ENCODE assay signal across 8 cellular contexts in genomic region chr11:45145421-45146071, GRCh38. TPM values are rescaled to one million over a fixed set of nuclear protein-coding genes. Genes with fewer than 3 reads are reported as not detected.
DNase-seq lines count a peak whose midpoint lies in the region; ATAC-seq and TF ChIP-seq lines count a peak whose summit lies in the region.

No MANE protein-coding gene starts in this region.

- no peak for ATAC-seq in CD8-positive, alpha-beta T cell
- ATAC-seq in GM18517 (IDR thresholded peaks at IDR 0.05; ENCODE audit: unreplicated experiment) (no peak), GM19397 (IDR thresholded peaks at IDR 0.05; ENCODE audit: unreplicated experiment) (no peak)

- intact Hi-C loops in CD8-positive, alpha-beta T cell (cut with DNase I, micrococcal nuclease) = loop anchor here (2.0 to 10.0 kb wide), 9 partner anchors 195 to 1833 kb away; partner anchors contain the start of genes API5 (in 2 of the 2), ACCS (in 1 of the 2), CD82 (in 1 of the 2) and PEX16 (in 1 of the 2)
- intact Hi-C loops in breast epithelium (cut with DNase I; ENCODE audit: low total_unique reads) = no loop called here

- POLR2A ChIA-PET in CD8-positive, alpha-beta T cell (lab: Charles Lee) = no interaction called here

- peak overlapping the region; percentile 61 for H3K4me3 ChIP-seq in CD8-positive, alpha-beta T cell (ENCODE audit: low read depth, low read length)
- H3K4me3 ChIP-seq in NB4 (ENCODE audit: low read depth, low read length) = peak overlapping the region; percentile 68
- H3K4me3 ChIP-seq in breast epithelium = peak overlapping the region; percentile 74 to 80 (median 75)
- H3K4me3 ChIP-seq in stomach smooth muscle (ENCODE audit: low read length in 2 of 2) = peak overlapping the region; percentile 20 to 95

- H3K9me3 ChIP-seq in CD8-positive, alpha-beta T cell (ENCODE audit: low read length) = no peaks in the 10 kb centered on the region
- H3K9me3 ChIP-seq in breast epithelium = no peaks in the 10 kb centered on the region
- H3K9me3 ChIP-seq in stomach smooth muscle (ENCODE audit: control insufficient read depth in 2 of 2, low read length in 2 of 2) = no peaks in the 10 kb centered on the region

- peaks cover 12% of the 10 kb centered on the region for H3K27me3 Mint-ChIP-seq in CD8-positive, alpha-beta T cell (ENCODE audit: low read depth)

- CTCF ChIA-PET in CD8-positive, alpha-beta T cell (lab: Charles Lee) = interaction anchor here (1.0 kb wide), 1 partner anchor 185 kb away, joined by 3 read pairs; no protein-coding TSS in a partner anchor

- peak in 1 of 7 experiments; percentile 48 for DNase-seq in CD8-positive, alpha-beta T cell
- DNase-seq in NB4 (ENCODE audit: low read depth) (peak; percentile 23), breast epithelium (ENCODE audit: low spot score in 2 of 2) (no peak), kidney tubule cell (ENCODE audit: low spot score) (peak; percentile 45), CD1c-positive myeloid dendritic cell (ENCODE audit: extremely low spot score) (no peak)

- no peak overlapping the region for H3K27ac ChIP-seq in CD8-positive, alpha-beta T cell (ENCODE audit: low read depth, low read length)
- H3K27ac ChIP-seq in breast epithelium (peak overlapping the region; percentile 96 to 98), stomach smooth muscle (ENCODE audit: low read length) (peak overlapping the region; percentile 96)

- TF ChIP-seq POLR2A in NB4 (IDR thresholded peaks at IDR 0.05; ENCODE audit: extremely low read depth, insufficient read length) (no peak), breast epithelium (IDR thresholded peaks at IDR 0.05) (no peak)

- no peaks in the 10 kb centered on the region for H3K36me3 ChIP-seq in CD8-positive, alpha-beta T cell (ENCODE audit: insufficient read depth, low read length)
- H3K36me3 ChIP-seq in breast epithelium (no peaks in the 10 kb centered on the region), stomach smooth muscle (ENCODE audit: control insufficient read depth in 2 of 2, insufficient read depth in 2 of 2, low read length in 2 of 2) (no peaks in the 10 kb centered on the region)

- H3K4me3 Mint-ChIP-seq in CD8-positive, alpha-beta T cell = peak overlapping the region; percentile 88

- no peak for TF ChIP-seq CTCF in CD8-positive, alpha-beta T cell (IDR thresholded peaks at IDR 0.05)
- TF ChIP-seq CTCF in NB4 (IDR thresholded peaks at IDR 0.05; ENCODE audit: low read depth, low read length) (no peak), breast epithelium (IDR thresholded peaks at IDR 0.05) (no peak)

- peaks cover 3% of the 10 kb centered on the region for H3K36me3 Mint-ChIP-seq in CD8-positive, alpha-beta T cell

- H3K4me1 Mint-ChIP-seq in CD8-positive, alpha-beta T cell (ENCODE audit: low read depth) = peaks cover 31% of the 10 kb centered on the region

- H3K27me3 ChIP-seq in CD8-positive, alpha-beta T cell (ENCODE audit: insufficient read depth, low read length) = no peaks in the 10 kb centered on the region
- H3K27me3 ChIP-seq in breast epithelium (no peaks in the 10 kb centered on the region), stomach smooth muscle (ENCODE audit: control insufficient read depth in 1 of 2, insufficient read depth in 2 of 2, low read length in 2 of 2) (no peaks in the 10 kb centered on the region)

- H3K27ac Mint-ChIP-seq in CD8-positive, alpha-beta T cell = peak overlapping the region; percentile 87

- peak overlapping the region; percentile 88 to 91 for H3K9ac ChIP-seq in stomach smooth muscle (ENCODE audit: low read length in 2 of 2)

- no peaks in the 10 kb centered on the region for H3K9me3 Mint-ChIP-seq in CD8-positive, alpha-beta T cell

- H3K4me1 ChIP-seq in CD8-positive, alpha-beta T cell (ENCODE audit: insufficient read depth, low read length) = peaks cover 16% of the 10 kb centered on the region
- H3K4me1 ChIP-seq in breast epithelium = peaks cover 0 to 5% of the 10 kb centered on the region in 2 donors
- H3K4me1 ChIP-seq in stomach smooth muscle (ENCODE audit: control insufficient read depth, insufficient read depth, low read length) = peaks cover 34% of the 10 kb centered on the region

RNA-seq across cellular contexts. Expression of gene PRDM11, which starts 0.9 kb away (rescaled TPM):
- total RNA-seq in CD8-positive, alpha-beta T cell = 1 to 10 TPM; 2.4 to 3.6 TPM
- 10 to 100 TPM in 2 of 3 donors, 1 to 10 TPM in 1; 6.9 to 10.9 (median 10.8) TPM for total RNA-seq in breast epithelium

Comparison
In these comparisons a context has a peak if more than half of its experiments do, and no peak if none do; other contexts are left out.
1. DNase-seq: peak in NB4 (single experiment) and kidney tubule cell (single experiment); none in breast epithelium (0 of 2) and CD1c-positive myeloid dendritic cell (single experiment).
2. Peak in every context shown above with its lines, with median percentiles within 50 percentile points of each other: H3K4me3 ChIP-seq.